Comparison of ENCODE assay signal across 1 cellular context in the genomic region with DNA sequence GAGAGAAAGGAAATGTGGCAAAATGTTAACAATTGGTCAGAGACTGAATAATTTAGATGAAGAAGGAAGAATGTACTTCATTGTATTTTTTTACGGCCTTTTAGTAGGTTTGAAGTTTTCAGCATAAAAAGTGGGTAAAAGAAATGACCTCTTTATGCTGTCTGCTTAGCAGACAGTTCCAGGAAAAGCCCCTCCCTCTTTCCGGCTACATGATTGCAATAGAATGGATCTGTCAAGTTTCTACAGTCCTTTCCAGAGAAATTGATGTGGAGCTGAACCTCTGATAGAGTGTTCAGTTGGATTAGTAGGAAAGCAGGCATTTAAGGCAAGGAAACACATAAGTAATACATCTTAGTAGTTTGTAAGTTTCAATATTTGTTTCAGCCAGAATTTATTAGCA.
TF ChIP-seq lines count a peak whose summit lies in the region.

No MANE protein-coding gene starts in this region.

TF ChIP-seq in K562, 482 proteins besides CTCF, POLR2A, EP300 and RAD21 (continued from another document):
- TF ChIP-seq, protein P1, sequence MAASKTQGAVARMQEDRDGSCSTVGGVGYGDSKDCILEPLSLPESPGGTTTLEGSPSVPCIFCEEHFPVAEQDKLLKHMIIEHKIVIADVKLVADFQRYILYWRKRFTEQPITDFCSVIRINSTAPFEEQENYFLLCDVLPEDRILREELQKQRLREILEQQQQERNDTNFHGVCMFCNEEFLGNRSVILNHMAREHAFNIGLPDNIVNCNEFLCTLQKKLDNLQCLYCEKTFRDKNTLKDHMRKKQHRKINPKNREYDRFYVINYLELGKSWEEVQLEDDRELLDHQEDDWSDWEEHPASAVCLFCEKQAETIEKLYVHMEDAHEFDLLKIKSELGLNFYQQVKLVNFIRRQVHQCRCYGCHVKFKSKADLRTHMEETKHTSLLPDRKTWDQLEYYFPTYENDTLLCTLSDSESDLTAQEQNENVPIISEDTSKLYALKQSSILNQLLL (CRISPR knock-in tag; IDR thresholded peaks at IDR 0.05; ENCODE audit: borderline replicate concordance): no peak
- peak; percentile 53; the same call in 1 of the 2 replicates for TF ChIP-seq STAT5A (IDR thresholded peaks at IDR 0.05; ENCODE audit: borderline replicate concordance, low read length)
- TF ChIP-seq ZNF324 (CRISPR knock-in tag; IDR thresholded peaks at IDR 0.05): no peak
- TF ChIP-seq MAZ (CRISPR knock-in tag; conservative IDR thresholded peaks at IDR 0.05 in 1 of 2, IDR thresholded peaks at IDR 0.05 in 1 of 2): peak in 1 of 2 experiments; percentile 52; a peak in 2 of 4 replicates
- TF ChIP-seq, protein P2, sequence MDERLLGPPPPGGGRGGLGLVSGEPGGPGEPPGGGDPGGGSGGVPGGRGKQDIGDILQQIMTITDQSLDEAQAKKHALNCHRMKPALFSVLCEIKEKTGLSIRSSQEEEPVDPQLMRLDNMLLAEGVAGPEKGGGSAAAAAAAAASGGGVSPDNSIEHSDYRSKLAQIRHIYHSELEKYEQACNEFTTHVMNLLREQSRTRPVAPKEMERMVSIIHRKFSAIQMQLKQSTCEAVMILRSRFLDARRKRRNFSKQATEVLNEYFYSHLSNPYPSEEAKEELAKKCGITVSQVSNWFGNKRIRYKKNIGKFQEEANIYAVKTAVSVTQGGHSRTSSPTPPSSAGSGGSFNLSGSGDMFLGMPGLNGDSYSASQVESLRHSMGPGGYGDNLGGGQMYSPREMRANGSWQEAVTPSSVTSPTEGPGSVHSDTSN (CRISPR knock-in tag; IDR thresholded peaks at IDR 0.05; ENCODE audit: low read depth): no peak
- TF ChIP-seq, protein P2 (tag; conservative IDR thresholded peaks at IDR 0.05; ENCODE audit: low read depth): peak; percentile 22; the same call in 1 of the 2 replicates
- TF ChIP-seq ARID1B (IDR thresholded peaks at IDR 0.05): 0 out of 2 replicates have a peak, but pooled peaks have one; percentile 4
- peak; percentile 66 for TF ChIP-seq MEIS2 (IDR thresholded peaks at IDR 0.05; ENCODE audit: partially characterized antibody)
- TF ChIP-seq ZNF274 (IDR thresholded peaks at IDR 0.05; ENCODE audit: borderline replicate concordance, low read depth, low read length): no peak
TF ChIP-seq in K562: peak in this region for 5.
